Comparison of ENCODE assay signal across 8 cellular contexts in genomic region chrX:130165703-130166502, GRCh38. TPM values are rescaled to one million over a fixed set of nuclear protein-coding genes. Genes with fewer than 3 reads are reported as not detected.
A peak's percentile ranks its signal among the peaks of the same experiment; 100 is the strongest.
DNase-seq lines count a peak whose midpoint lies in the region; ATAC-seq and TF ChIP-seq lines count a peak whose summit lies in the region.

Gene AIFM1 (minus strand): TSS chrX:130165841. CDS start chrX:130165656, 185 bp downstream.

- H3K4me1 Mint-ChIP-seq in T-helper 17 cell (peaks cover 15% of the 10 kb centered on the region), progenitor cell of endocrine pancreas (ENCODE audit: low read depth) (peaks cover 8% of the 10 kb centered on the region)

- intact Hi-C loops in left ventricle myocardium inferior (cut with micrococcal nuclease): no loop called here

- H3K9me3 ChIP-seq in T-helper 17 cell (ENCODE audit: control insufficient read depth, low read length, poor library complexity, severe bottlenecking) (no peaks in the 10 kb centered on the region), left ventricle myocardium inferior (replicated peaks) (no peaks in the 10 kb centered on the region)

- H3K9me3 Mint-ChIP-seq in progenitor cell of endocrine pancreas (ENCODE audit: low read depth): peaks cover 4% of the 10 kb centered on the region

- H3K27ac Mint-ChIP-seq in T-helper 17 cell (peak within 1 kb of the TSS; percentile 84), progenitor cell of endocrine pancreas (peak within 1 kb of the TSS; percentile 97)

- peak within 1 kb of the TSS; percentile 79 for H3K4me3 ChIP-seq in left ventricle myocardium inferior

- H3K4me1 ChIP-seq in left ventricle myocardium inferior: peaks cover 40% of the 10 kb centered on the region

- no peaks in the 10 kb centered on the region for H3K27me3 Mint-ChIP-seq in T-helper 17 cell
- H3K27me3 Mint-ChIP-seq in progenitor cell of endocrine pancreas: no peaks in the 10 kb centered on the region

- peak; percentile 93 for DNase-seq in NCI-H1694 treated with DMSO at 0.1 percent for 48 hours (lab: John Stamatoyannopoulos, UW)
- peak; percentile 71 to 82 (median 72) for DNase-seq in T-helper 17 cell
- DNase-seq in amygdala (lab: John Stamatoyannopoulos, UW): peak; percentile 39 to 94 (median 79)
- peak; percentile 92 for DNase-seq in left ventricle myocardium inferior
- DNase-seq in progenitor cell of endocrine pancreas (ENCODE audit: low spot score, unreplicated experiment): peak; percentile 82
- peak; percentile 93 for DNase-seq in ureter (ENCODE audit: low spot score)

- H3K36me3 Mint-ChIP-seq in T-helper 17 cell (ENCODE audit: low read depth) (no peaks in the 10 kb centered on the region), progenitor cell of endocrine pancreas (ENCODE audit: insufficient read depth) (peaks cover 3% of the 10 kb centered on the region)

- H3K4me3 Mint-ChIP-seq in T-helper 17 cell (peak within 1 kb of the TSS; percentile 94), progenitor cell of endocrine pancreas (ENCODE audit: low read depth) (peak within 1 kb of the TSS; percentile 82)

- peak; percentile 60 for TF ChIP-seq POLR2A in GM15510 (IDR thresholded peaks at IDR 0.05; ENCODE audit: borderline replicate concordance, extremely low read depth, insufficient read length)

- no peaks in the 10 kb centered on the region for H3K36me3 ChIP-seq in left ventricle myocardium inferior

- no peaks in the 10 kb centered on the region for H3K27me3 ChIP-seq in left ventricle myocardium inferior (ENCODE audit: low read depth)

- ATAC-seq in HG02885 (IDR thresholded peaks at IDR 0.05; ENCODE audit: poor library complexity, unreplicated experiment) (peak; percentile 92), T-helper 17 cell (peak; percentile 92)

- peak within 1 kb of the TSS; percentile 96 for H3K27ac ChIP-seq in left ventricle myocardium inferior (replicated peaks)

- no peak for TF ChIP-seq CTCF in left ventricle myocardium inferior (IDR thresholded peaks at IDR 0.05; ENCODE audit: borderline replicate concordance)
- no peak for TF ChIP-seq CTCF in progenitor cell of endocrine pancreas (IDR thresholded peaks at IDR 0.05; ENCODE audit: unreplicated experiment)

RNA-seq across cellular contexts. Expression of gene AIFM1, which starts in this region (rescaled TPM):
- 10 to 100 TPM; 14.7 to 14.8 TPM for total RNA-seq in T-helper 17 cell
- total RNA-seq in left ventricle myocardium inferior: 127 TPM
- 35.2 and 35.5 TPM in 2 replicates for total RNA-seq in progenitor cell of endocrine pancreas
- 28.5 TPM for total RNA-seq in ureter

Comparison
In these comparisons a context has a peak if more than half of its experiments do, and no peak if none do; other contexts are left out.
1. Peak in every context shown above with its lines: DNase-seq, ATAC-seq, H3K4me3 ChIP-seq and H3K27ac ChIP-seq.